ENCODE assay signal across 8 cellular contexts in the genomic region with DNA sequence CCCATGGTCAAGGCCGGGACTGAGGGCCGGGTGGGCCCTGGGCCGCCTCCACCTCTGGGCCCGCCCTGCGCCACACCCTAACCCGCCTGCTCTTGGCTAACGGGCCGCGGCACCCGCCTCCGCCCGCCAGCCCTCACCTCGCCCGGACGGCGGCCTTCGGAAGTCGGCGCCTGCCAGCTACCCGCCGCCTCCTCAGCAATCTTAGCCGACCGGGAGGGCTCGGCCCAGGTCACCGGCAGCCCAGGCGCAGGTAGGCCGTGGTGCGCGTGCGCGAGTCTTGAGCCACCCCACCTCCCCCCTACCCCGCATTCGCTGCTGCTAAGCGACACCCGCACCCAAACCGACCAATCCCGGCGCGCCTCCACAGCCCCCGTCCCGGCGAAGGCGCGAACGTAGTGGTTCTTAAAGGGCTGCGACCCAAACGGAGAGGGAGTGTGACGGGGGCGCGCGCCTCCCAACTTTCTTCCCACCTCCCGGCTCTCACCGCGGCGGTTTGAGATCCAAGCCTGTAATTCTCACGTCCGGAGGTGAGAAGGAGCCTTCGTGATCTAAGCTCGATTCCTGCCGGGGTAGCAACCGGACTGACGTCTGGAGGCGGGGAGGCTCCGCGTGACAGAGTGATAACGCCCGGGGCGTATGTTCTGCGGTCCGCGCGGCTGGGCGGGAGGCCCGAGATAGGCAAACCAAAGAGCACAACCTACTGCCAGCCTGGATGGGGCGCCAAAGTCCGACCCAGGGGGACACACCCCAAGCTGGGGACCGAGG. TPM values are rescaled to one million over a fixed set of nuclear protein-coding genes. Genes with fewer than 3 reads are reported as not detected.
A peak's percentile ranks its signal among the peaks of the same experiment; 100 is the strongest.
DNase-seq lines count a peak whose midpoint lies in the region; ATAC-seq and TF ChIP-seq lines count a peak whose summit lies in the region.

A gene with protein sequence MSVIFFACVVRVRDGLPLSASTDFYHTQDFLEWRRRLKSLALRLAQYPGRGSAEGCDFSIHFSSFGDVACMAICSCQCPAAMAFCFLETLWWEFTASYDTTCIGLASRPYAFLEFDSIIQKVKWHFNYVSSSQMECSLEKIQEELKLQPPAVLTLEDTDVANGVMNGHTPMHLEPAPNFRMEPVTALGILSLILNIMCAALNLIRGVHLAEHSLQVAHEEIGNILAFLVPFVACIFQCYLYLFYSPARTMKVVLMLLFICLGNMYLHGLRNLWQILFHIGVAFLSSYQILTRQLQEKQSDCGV (minus strand): TSS at position 259 of the 765 bp plus-strand sequence. CDS start 12,921 bp downstream, outside the sequence.

- peaks cover 1% of the 10 kb centered on the region for H3K27me3 Mint-ChIP-seq in activated T-helper 1 cell treated with anti-CD3 and anti-CD28 coated beads, Interleukin-12 subunit alpha, Interleukin-12 subunit beta, Interleukin-2, Interleukin-4 antibody, amounts not matched to agents 30 ng/mL and 10 ng/mL and 1 ng/mL, durations not matched to agents 14 hours and 24 hours and 36 hours (ENCODE audit: insufficient read depth)
- H3K27me3 Mint-ChIP-seq in naive thymus-derived CD8-positive, alpha-beta T cell: no peaks in the 10 kb centered on the region

- H4K20me1 ChIP-seq in DND-41 (ENCODE audit: insufficient read depth, low read length) (no peaks in the 10 kb centered on the region), KMS-11 (ENCODE audit: insufficient read depth) (no peaks in the 10 kb centered on the region)

- peaks cover 61% of the 10 kb centered on the region for H3K4me1 Mint-ChIP-seq in activated T-helper 1 cell treated with anti-CD3 and anti-CD28 coated beads, Interleukin-12 subunit alpha, Interleukin-12 subunit beta, Interleukin-2, Interleukin-4 antibody, amounts not matched to agents 30 ng/mL and 10 ng/mL and 1 ng/mL, durations not matched to agents 14 hours and 24 hours and 36 hours (ENCODE audit: low read depth)
- H3K4me1 Mint-ChIP-seq in naive thymus-derived CD8-positive, alpha-beta T cell: peaks cover 36 to 48% (median 46%) of the 10 kb centered on the region in 4 donors

- no peaks in the 10 kb centered on the region for H3K9me3 ChIP-seq in DND-41 (ENCODE audit: insufficient read depth, low read length, severe bottlenecking)

- H3K27ac ChIP-seq in DND-41 (ENCODE audit: low read length): peak within 1 kb of the TSS; percentile 84
- H3K27ac ChIP-seq in KMS-11: peak within 1 kb of the TSS; percentile 75

- H3K79me2 ChIP-seq in DND-41 (ENCODE audit: insufficient read depth, low read length): peaks cover 58% of the 10 kb centered on the region
- no peaks in the 10 kb centered on the region; the same call in 1 of the 2 replicates for H3K79me2 ChIP-seq in KMS-11 (ENCODE audit: insufficient read depth, low read depth)

- H2AFZ ChIP-seq in DND-41 (ENCODE audit: low read depth, low read length) (peak within 1 kb of the TSS; percentile 83), KMS-11 (ENCODE audit: low read depth) (peak within 1 kb of the TSS; percentile 69)

- peak within 1 kb of the TSS; percentile 93 for H3K27ac Mint-ChIP-seq in activated T-helper 1 cell treated with anti-CD3 and anti-CD28 coated beads, Interleukin-12 subunit alpha, Interleukin-12 subunit beta, Interleukin-2, Interleukin-4 antibody, amounts not matched to agents 30 ng/mL and 10 ng/mL and 1 ng/mL, durations not matched to agents 14 hours and 24 hours and 36 hours
- H3K27ac Mint-ChIP-seq in naive thymus-derived CD8-positive, alpha-beta T cell: peak within 1 kb of the TSS; percentile 94 to 100 (median 99)

- DNase-seq in DND-41 (peak; percentile 94), RKO (ENCODE audit: low spot score) (peak; percentile 96), fibroblast of gingiva (ENCODE audit: low read depth) (peak; percentile 88)
- DNase-seq in activated T-helper 1 cell treated with anti-CD3 and anti-CD28 coated beads, Interleukin-12 subunit alpha, Interleukin-12 subunit beta, Interleukin-2, Interleukin-4 antibody, amounts not matched to agents 30 ng/mL and 10 ng/mL and 1 ng/mL, durations not matched to agents 14 hours and 24 hours and 36 hours (ENCODE audit: low spot score): peak; percentile 93
- peak; percentile 90 to 98 (median 94) for DNase-seq in naive thymus-derived CD8-positive, alpha-beta T cell
- DNase-seq in stimulated activated naive CD4-positive, alpha-beta T cell (lab: John Stamatoyannopoulos, UW): peak; percentile 90 to 96 (median 92)

- H3K4me3 ChIP-seq in DND-41 (ENCODE audit: low read depth in 1 of 2, low read length in 2 of 2): peak within 1 kb of the TSS; percentile 58 to 78
- peak within 1 kb of the TSS; percentile 46 for H3K4me3 ChIP-seq in KMS-11 (IDR thresholded peaks at IDR 0.05; ENCODE audit: insufficient read depth, low read depth, low read length)

- ATAC-seq in DND-41 (ENCODE audit: insufficient read depth, low read depth): peak; percentile 95
- peak; percentile 86 for ATAC-seq in GM21737 (IDR thresholded peaks at IDR 0.05; ENCODE audit: unreplicated experiment)
- ATAC-seq in naive thymus-derived CD8-positive, alpha-beta T cell: peak; percentile 89 to 90

- H3K4me1 ChIP-seq in DND-41 (ENCODE audit: insufficient read depth, low read length): peaks cover 33% of the 10 kb centered on the region
- peaks cover 15% of the 10 kb centered on the region for H3K4me1 ChIP-seq in KMS-11 (ENCODE audit: low read depth, poor library complexity, severe bottlenecking)

- H3K9ac ChIP-seq in DND-41 (ENCODE audit: low read depth, low read length) (peak within 1 kb of the TSS; percentile 88), KMS-11 (peak within 1 kb of the TSS; percentile 71)

- no peaks in the 10 kb centered on the region for H3K27me3 ChIP-seq in DND-41 (ENCODE audit: insufficient read depth, low read length, poor library complexity)
- no peaks in the 10 kb centered on the region for H3K27me3 ChIP-seq in KMS-11 (ENCODE audit: insufficient read depth, low read depth)

- TF ChIP-seq CTCF in DND-41 (IDR thresholded peaks at IDR 0.05; ENCODE audit: borderline replicate concordance, extremely low read depth, low read length, poor library complexity, severe bottlenecking) (peak; percentile 55), KMS-11 (conservative IDR thresholded peaks at IDR 0.05; ENCODE audit: low read depth, low read length) (no peak)

- H3K36me3 ChIP-seq in DND-41 (ENCODE audit: insufficient read depth, low read length): peaks cover 11% of the 10 kb centered on the region
- no peaks in the 10 kb centered on the region for H3K36me3 ChIP-seq in KMS-11 (ENCODE audit: insufficient read depth)

- H3K36me3 Mint-ChIP-seq in activated T-helper 1 cell treated with anti-CD3 and anti-CD28 coated beads, Interleukin-12 subunit alpha, Interleukin-12 subunit beta, Interleukin-2, Interleukin-4 antibody, amounts not matched to agents 30 ng/mL and 10 ng/mL and 1 ng/mL, durations not matched to agents 14 hours and 24 hours and 36 hours (ENCODE audit: low read depth): peaks cover 22% of the 10 kb centered on the region
- peaks cover 4 to 14% (median 7%) of the 10 kb centered on the region in 3 donors for H3K36me3 Mint-ChIP-seq in naive thymus-derived CD8-positive, alpha-beta T cell

- peak within 1 kb of the TSS; percentile 87 for H3K4me2 ChIP-seq in DND-41 (ENCODE audit: insufficient read depth, low read length)
- H3K4me2 ChIP-seq in KMS-11: peak within 1 kb of the TSS; percentile 85

- intact Hi-C loops in activated T-helper 1 cell treated with anti-CD3 and anti-CD28 coated beads, Interleukin-12 subunit alpha, Interleukin-12 subunit beta, Interleukin-2, Interleukin-4 antibody, amounts not matched to agents 30 ng/mL and 10 ng/mL and 1 ng/mL, durations not matched to agents 14 hours and 24 hours and 36 hours (cut with micrococcal nuclease): loop anchor here (1.0 to 5.0 kb wide), 10 partner anchors 8 to 705 kb away; a partner anchor contains a TSS

- POLR2A ChIA-PET in naive thymus-derived CD8-positive, alpha-beta T cell (lab: Charles Lee): interaction anchor here (0.6 to 3.8 kb wide), 8 partner anchors 9 to 65 kb away, joined by 3 to 37 read pairs (median 6); a partner anchor contains a TSS

- no peaks in the 10 kb centered on the region for H3K9me3 Mint-ChIP-seq in activated T-helper 1 cell treated with anti-CD3 and anti-CD28 coated beads, Interleukin-12 subunit alpha, Interleukin-12 subunit beta, Interleukin-2, Interleukin-4 antibody, amounts not matched to agents 30 ng/mL and 10 ng/mL and 1 ng/mL, durations not matched to agents 14 hours and 24 hours and 36 hours
- H3K9me3 Mint-ChIP-seq in naive thymus-derived CD8-positive, alpha-beta T cell: no peaks in the 10 kb centered on the region

- H3K4me3 Mint-ChIP-seq in activated T-helper 1 cell treated with anti-CD3 and anti-CD28 coated beads, Interleukin-12 subunit alpha, Interleukin-12 subunit beta, Interleukin-2, Interleukin-4 antibody, amounts not matched to agents 30 ng/mL and 10 ng/mL and 1 ng/mL, durations not matched to agents 14 hours and 24 hours and 36 hours: peak within 1 kb of the TSS; percentile 90
- H3K4me3 Mint-ChIP-seq in naive thymus-derived CD8-positive, alpha-beta T cell: peak within 1 kb of the TSS; percentile 88 to 96 (median 94)

RNA-seq across cellular contexts. Expression of the gene that starts here (rescaled TPM):
- 37.5 and 38.3 TPM in 2 replicates for total RNA-seq in activated T-helper 1 cell treated with anti-CD3 and anti-CD28 coated beads, Interleukin-12 subunit alpha, Interleukin-12 subunit beta, Interleukin-2, Interleukin-4 antibody, amounts not matched to agents 30 ng/mL and 10 ng/mL and 1 ng/mL, durations not matched to agents 14 hours and 24 hours and 36 hours
- total RNA-seq in naive thymus-derived CD8-positive, alpha-beta T cell: 10 to 100 TPM; 40.6 to 47.6 TPM
- polyA plus RNA-seq in naive thymus-derived CD8-positive, alpha-beta T cell: 10 to 100 TPM; 33.9 to 39.3 (median 38.2) TPM

Comparison
In these comparisons a context has a peak if more than half of its experiments do, and no peak if none do; other contexts are left out.
1. Peak in every context shown above with its lines: DNase-seq, ATAC-seq, H3K4me3 ChIP-seq and H3K27ac ChIP-seq.